Comparison of ENCODE assay signal across 11 cellular contexts in genomic region chr12:11763760-11764520, GRCh38.
A peak's percentile ranks its signal among the peaks of the same experiment; 100 is the strongest.
DNase-seq lines count a peak whose midpoint lies in the region; ATAC-seq, FAIRE-seq and TF ChIP-seq lines count a peak whose summit lies in the region.
"Had no signal": no experiment of that assay in that cellular context is flagged by ENCODE, and none has a peak within 500 bp of the region (broad histone marks: within the 10 kb centered on the region; RNA-seq: fewer than 3 reads in every experiment).

No MANE protein-coding gene starts in this region.

- H3K27ac ChIP-seq in SJSA1: peak overlapping the region; percentile 95
- peak overlapping the region in 14 of 21 experiments; percentile 7 to 95 (median 70) for H3K27ac ChIP-seq in skin epidermis
- H3K27ac ChIP-seq in kidney (ENCODE audit: low read depth in 2 of 2, low read length in 2 of 2): peak overlapping the region in 1 of 2 donors; percentile 43

- H3K4me1 ChIP-seq in SJSA1 (replicated peaks): peaks cover 52% of the 10 kb centered on the region
- H3K4me1 ChIP-seq in kidney (ENCODE audit: control insufficient read depth in 1 of 2, insufficient read depth in 1 of 2, low read depth in 1 of 2, low read length in 2 of 2): peaks cover 11 to 25% of the 10 kb centered on the region in 2 donors

- FAIRE-seq in kidney (lab: Jason Lieb, UNC): no peak

- ATAC-seq in GM18519 (IDR thresholded peaks at IDR 0.05; ENCODE audit: low FRiP score, unreplicated experiment) (no peak), HG02610 (IDR thresholded peaks at IDR 0.05; ENCODE audit: unreplicated experiment) (no peak)

- DNase-seq in GM04503 (ENCODE audit: low read depth) (peak; percentile 80), SJSA1 (ENCODE audit: low read depth in 1 of 2, low spot score in 2 of 2) (peak; percentile 70 to 89), fibroblast of the aortic adventitia (ENCODE audit: low read depth) (peak; percentile 87), kidney (no peak)
- no peak for DNase-seq in activated CD8-positive, alpha-beta memory T cell treated with anti-CD3 and anti-CD28 coated beads, Interleukin-2, amount 50 U/mL, for 48 hours
- DNase-seq: activated naive CD8-positive, alpha-beta T cell treated with anti-CD3 and anti-CD28 coated beads, Interleukin-2, amount 10 ng/mL, durations not matched to agents 7 days and 5 days; NCI-H1436; stimulated activated CD4-positive, alpha-beta T cell treated with anti-CD3 and anti-CD28 coated beads, Interleukin-1b, Interleukin-23, amount 100 ng/mL, for 48 hours had no signal

- H3K36me3 ChIP-seq in SJSA1 (peaks cover 5% of the 10 kb centered on the region), kidney (ENCODE audit: control insufficient read depth in 1 of 2, insufficient read depth in 2 of 2, low read length in 2 of 2) (no peaks in the 10 kb centered on the region)

- TF ChIP-seq CTCF in fibroblast of the aortic adventitia (IDR thresholded peaks at IDR 0.05; ENCODE audit: insufficient read depth, low read length) (no peak), kidney (IDR thresholded peaks at IDR 0.05; ENCODE audit: borderline replicate concordance, extremely low read depth, insufficient read depth) (no peak)

- intact Hi-C loops in kidney (cut with DNase I): no loop called here

- no peak overlapping the region for H3K9ac ChIP-seq in kidney (ENCODE audit: low read length in 2 of 2)

- H3K9me3 ChIP-seq in SJSA1 (replicated peaks): no peaks in the 10 kb centered on the region
- H3K9me3 ChIP-seq in kidney (ENCODE audit: control insufficient read depth in 1 of 2, low read length in 2 of 2): no peaks in the 10 kb centered on the region

- H3K4me3 ChIP-seq in SJSA1: no peak overlapping the region
- H3K4me3 ChIP-seq in fibroblast of the aortic adventitia (ENCODE audit: low read depth, low read length): no peak overlapping the region
- no peak overlapping the region for H3K4me3 ChIP-seq in skin epidermis
- no peak overlapping the region for H3K4me3 ChIP-seq in kidney (ENCODE audit: low read length in 2 of 2)

- H3K27me3 ChIP-seq in SJSA1 (replicated peaks): no peaks in the 10 kb centered on the region

Comparison
In these comparisons a context has a peak if more than half of its experiments do, and no peak if none do; other contexts are left out.
1. DNase-seq: peak in GM04503 (single experiment), SJSA1 (2 of 2) and fibroblast of the aortic adventitia (single experiment); none in kidney (single experiment) and activated CD8-positive, alpha-beta memory T cell treated with anti-CD3 and anti-CD28 coated beads, Interleukin-2, amount 50 U/mL, for 48 hours (single experiment).